Comparison of ENCODE assay signal across 26 cellular contexts in the genomic region with DNA sequence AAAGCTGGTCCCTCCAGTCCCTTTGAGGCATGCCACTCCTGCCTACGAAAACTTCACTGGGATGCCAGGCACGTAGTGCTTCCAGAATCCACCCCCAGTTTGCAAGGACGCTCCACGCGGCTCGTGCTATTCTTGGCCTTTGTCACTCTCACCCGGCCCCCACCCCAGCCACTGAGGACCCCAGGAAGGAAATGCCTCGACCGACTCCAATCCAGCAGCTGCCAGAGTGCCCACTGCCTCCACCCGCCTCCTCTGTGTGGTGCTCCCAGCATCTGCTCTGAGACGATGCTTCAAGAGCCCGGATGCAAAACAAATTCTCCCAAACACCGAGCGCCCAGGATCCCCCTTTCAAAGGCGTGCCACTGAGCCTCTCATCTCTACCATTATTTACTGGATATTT.
DNase-seq lines count a peak whose midpoint lies in the region; ATAC-seq and TF ChIP-seq lines count a peak whose summit lies in the region.
"Had no signal": no experiment of that assay in that cellular context is flagged by ENCODE, and none has a peak within 500 bp of the region (broad histone marks: within the 10 kb centered on the region; RNA-seq: fewer than 3 reads in every experiment).

No MANE protein-coding gene starts in this region.

- CTCF ChIA-PET in activated CD4-positive, alpha-beta T cell treated with anti-CD3 and anti-CD28 coated beads, Interleukin-2, amount 10 ng/mL, durations not matched to agents 7 days and 5 days (lab: Charles Lee) = interaction anchor here (1.4 kb wide), 1 partner anchor 9 kb away, joined by 4 read pairs; no protein-coding TSS in a partner anchor

- peaks cover 40% of the 10 kb centered on the region for H3K36me3 Mint-ChIP-seq in mesothelial cell of epicardium
- peaks cover 9% of the 10 kb centered on the region for H3K36me3 Mint-ChIP-seq in activated CD4-positive, alpha-beta T cell treated with anti-CD3 and anti-CD28 coated beads, Interleukin-2, amount 10 ng/mL, durations not matched to agents 7 days and 5 days (ENCODE audit: low read depth)

- no peak for TF ChIP-seq EP300 in transverse colon (IDR thresholded peaks at IDR 0.05; ENCODE audit: low read depth)

- DNase-seq in NCI-H2171 treated with DMSO at 0.1 percent for 48 hours (lab: John Stamatoyannopoulos, UW) (peak; percentile 57), NCI-H2171 (lab: John Stamatoyannopoulos, UW) (no peak), brain microvascular endothelial cell (no peak), mesothelial cell of epicardium (ENCODE audit: low spot score in 2 of 2, unreplicated experiment in 2 of 2) (no peak), transverse colon (no peak)
- DNase-seq in activated T-cell treated with anti-CD3 and anti-CD28 coated beads, Interleukin-2, amount 50 U/mL, for 1 hour = no peak
- DNase-seq in activated CD4-positive, alpha-beta T cell treated with anti-CD3 and anti-CD28 coated beads, Interleukin-2, amount 10 ng/mL, durations not matched to agents 7 days and 5 days = no peak
- DNase-seq: 8988T; activated CD8-positive, alpha-beta T cell treated with anti-CD3 and anti-CD28 coated beads, Interleukin-2, amount 10 ng/mL, durations not matched to agents 7 days and 5 days; activated effector memory CD4-positive, alpha-beta T cell treated with Interleukin-2 at 50 U/mL for 16 hours; CD4-positive, alpha-beta T cell; effector memory CD8-positive, alpha-beta T cell; hippocampal formation; immature natural killer cell; naive thymus-derived CD4-positive, alpha-beta T cell; NCI-H1417; NCI-H2081; NCI-H774; SK-N-SH; stimulated activated CD4-positive, alpha-beta T cell treated with anti-CD3 and anti-CD28 coated beads, Interleukin-2, amount 100 ng/mL, for 48 hours; upper lobe of left lung had no signal

- H3K4me3 ChIP-seq in brain microvascular endothelial cell (ENCODE audit: low read depth, low read length) = no peak overlapping the region
- H3K4me3 ChIP-seq in transverse colon = no peak overlapping the region
- H3K4me3 ChIP-seq: GM12878, GM23338, upper lobe of left lung had no signal

- intact Hi-C loops in transverse colon (cut with DNase I; ENCODE audit: low total_unique reads) = no loop called here

- H3K36me3 ChIP-seq in brain microvascular endothelial cell (replicated peaks) (peaks cover 39% of the 10 kb centered on the region), transverse colon (peaks cover 0 to 12% (median 7%) of the 10 kb centered on the region in 4 donors)

- peaks cover 28 to 38% (median 34%) of the 10 kb centered on the region in 4 donors for H3K4me1 ChIP-seq in transverse colon

- POLR2A ChIA-PET in activated CD4-positive, alpha-beta T cell treated with anti-CD3 and anti-CD28 coated beads, Interleukin-2, amount 10 ng/mL, durations not matched to agents 7 days and 5 days (lab: Charles Lee) = no interaction called here

- no peaks in the 10 kb centered on the region for H3K9me3 ChIP-seq in transverse colon
- H3K9me3 ChIP-seq: SK-N-SH, upper lobe of left lung had no signal

- no peaks in the 10 kb centered on the region for H3K9me3 Mint-ChIP-seq in mesothelial cell of epicardium
- no peaks in the 10 kb centered on the region for H3K9me3 Mint-ChIP-seq in activated CD4-positive, alpha-beta T cell treated with anti-CD3 and anti-CD28 coated beads, Interleukin-2, amount 10 ng/mL, durations not matched to agents 7 days and 5 days
- H3K9me3 Mint-ChIP-seq: CD4-positive, alpha-beta T cell; effector memory CD8-positive, alpha-beta T cell; GM23338; immature natural killer cell; naive thymus-derived CD4-positive, alpha-beta T cell; T-helper 1 cell treated with Interleukin-12 subunit alpha and Interleukin-12 subunit beta and Interleukin-4 antibody, amounts not matched to agents 30 μg/mL and 1 μg/mL, for 36 hours had no signal

- TF ChIP-seq POLR2A in transverse colon (IDR thresholded peaks at IDR 0.05) = no peak

- ATAC-seq in GM19351 (IDR thresholded peaks at IDR 0.05; ENCODE audit: unreplicated experiment) = no peak
- ATAC-seq: activated CD8-positive, alpha-beta T cell treated with anti-CD3 and anti-CD28 coated beads, Interleukin-2, amount 10 ng/mL, durations not matched to agents 7 days and 5 days; effector memory CD8-positive, alpha-beta T cell; GM12878; GM23338; naive thymus-derived CD4-positive, alpha-beta T cell had no signal

- peaks cover 4% of the 10 kb centered on the region for H3K4me1 Mint-ChIP-seq in mesothelial cell of epicardium
- H3K4me1 Mint-ChIP-seq in activated CD4-positive, alpha-beta T cell treated with anti-CD3 and anti-CD28 coated beads, Interleukin-2, amount 10 ng/mL, durations not matched to agents 7 days and 5 days = no peaks in the 10 kb centered on the region

- TF ChIP-seq CTCF in brain microvascular endothelial cell (IDR thresholded peaks at IDR 0.05; ENCODE audit: low read depth, low read length, missing control alignments) (no peak), mesothelial cell of epicardium (IDR thresholded peaks at IDR 0.05; ENCODE audit: unreplicated experiment) (no peak), transverse colon (IDR thresholded peaks at IDR 0.05) (no peak)

- in situ Hi-C loops in brain microvascular endothelial cell (cut with HindIII; ENCODE audit: low pct_ligation_motif_present, low sequenced_read_pairs) (no loop called here), transverse colon (cut with MboI; ENCODE audit: low pct_ligation_motif_present in 1 of 4, low pct_unique_long_range_greater_than_20kb in 1 of 4, low sequenced_read_pairs in 3 of 4) (loop anchor here in 1 of 4 donors (25.0 kb wide), 1 partner anchor 344 kb away; no protein-coding TSS in a partner anchor)

- H3K27ac Mint-ChIP-seq in mesothelial cell of epicardium = peak overlapping the region; percentile 34
- no peak overlapping the region for H3K27ac Mint-ChIP-seq in activated CD4-positive, alpha-beta T cell treated with anti-CD3 and anti-CD28 coated beads, Interleukin-2, amount 10 ng/mL, durations not matched to agents 7 days and 5 days
- H3K27ac Mint-ChIP-seq: activated CD8-positive, alpha-beta T cell treated with anti-CD3 and anti-CD28 coated beads, Interleukin-2, amount 10 ng/mL, durations not matched to agents 7 days and 5 days; CD4-positive, alpha-beta T cell; GM23338; T-helper 1 cell treated with Interleukin-12 subunit alpha and Interleukin-12 subunit beta and Interleukin-4 antibody, amounts not matched to agents 30 μg/mL and 1 μg/mL, for 36 hours had no signal

- H3K27me3 ChIP-seq in brain microvascular endothelial cell (replicated peaks) (no peaks in the 10 kb centered on the region), transverse colon (no peaks in the 10 kb centered on the region)
- H3K27me3 ChIP-seq: upper lobe of left lung had no signal

- no peak overlapping the region for H3K4me3 Mint-ChIP-seq in mesothelial cell of epicardium
- no peak overlapping the region for H3K4me3 Mint-ChIP-seq in activated CD4-positive, alpha-beta T cell treated with anti-CD3 and anti-CD28 coated beads, Interleukin-2, amount 10 ng/mL, durations not matched to agents 7 days and 5 days
- H3K4me3 Mint-ChIP-seq: activated CD8-positive, alpha-beta T cell treated with anti-CD3 and anti-CD28 coated beads, Interleukin-2, amount 10 ng/mL, durations not matched to agents 7 days and 5 days; CD4-positive, alpha-beta T cell; effector memory CD8-positive, alpha-beta T cell; GM23338; immature natural killer cell; naive thymus-derived CD4-positive, alpha-beta T cell; T-helper 1 cell treated with Interleukin-12 subunit alpha and Interleukin-12 subunit beta and Interleukin-4 antibody, amounts not matched to agents 30 μg/mL and 1 μg/mL, for 36 hours had no signal

- H3K27ac ChIP-seq in brain microvascular endothelial cell (peak overlapping the region; percentile 57), transverse colon (peak overlapping the region; percentile 93 to 98 (median 98))
- H3K27ac ChIP-seq: HL-60 had no signal

- 96 to 98% methylated on average over 5 to 15 of the region's 15 CpGs for WGBS in transverse colon (ENCODE audit: low coverage in 1 of 2), 2 donors

- H3K27me3 Mint-ChIP-seq in mesothelial cell of epicardium (ENCODE audit: low read depth) = no peaks in the 10 kb centered on the region
- no peaks in the 10 kb centered on the region for H3K27me3 Mint-ChIP-seq in activated CD4-positive, alpha-beta T cell treated with anti-CD3 and anti-CD28 coated beads, Interleukin-2, amount 10 ng/mL, durations not matched to agents 7 days and 5 days
- H3K27me3 Mint-ChIP-seq: CD4-positive, alpha-beta T cell; effector memory CD8-positive, alpha-beta T cell; naive thymus-derived CD4-positive, alpha-beta T cell had no signal
